Comparison of ENCODE assay signal across 1 cellular context in genomic region chr10:73246783-73247508, GRCh38.
TF ChIP-seq lines count a peak whose summit lies in the region.

A gene with protein sequence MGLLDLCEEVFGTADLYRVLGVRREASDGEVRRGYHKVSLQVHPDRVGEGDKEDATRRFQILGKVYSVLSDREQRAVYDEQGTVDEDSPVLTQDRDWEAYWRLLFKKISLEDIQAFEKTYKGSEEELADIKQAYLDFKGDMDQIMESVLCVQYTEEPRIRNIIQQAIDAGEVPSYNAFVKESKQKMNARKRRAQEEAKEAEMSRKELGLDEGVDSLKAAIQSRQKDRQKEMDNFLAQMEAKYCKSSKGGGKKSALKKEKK (minus strand): TSS chr10:73247255. CDS start chr10:73247189, 66 bp downstream.

TF ChIP-seq in HepG2, 621 proteins besides CTCF, POLR2A, EP300 and RAD21 (continued from another document and continues in another):
- TF ChIP-seq ZNF800 (CRISPR knock-in tag; IDR thresholded peaks at IDR 0.05) (0 out of 2 replicates have a peak, but pooled peaks have one; percentile 38), MXI1 (IDR thresholded peaks at IDR 0.05; ENCODE audit: borderline replicate concordance, low read depth, low read length) (peak; percentile 93; the same call in 1 of the 3 replicates), ELF1 (CRISPR knock-in tag; IDR thresholded peaks at IDR 0.05) (peak; percentile 73; the same call in 1 of the 2 replicates), SOX6 (IDR thresholded peaks at IDR 0.05) (no peak), SOX6 (CRISPR knock-in tag; IDR thresholded peaks at IDR 0.05) (peak; percentile 79), ATF7-NPFF (CRISPR knock-in tag; IDR thresholded peaks at IDR 0.05; ENCODE audit: low read depth) (peak; percentile 98), HNRNPL (IDR thresholded peaks at IDR 0.05; ENCODE audit: low read depth, low read length) (0 out of 2 replicates have a peak, but pooled peaks have one; percentile 56), ZNF468 (CRISPR knock-in tag; IDR thresholded peaks at IDR 0.05) (peak; percentile 79; the same call in 1 of the 2 replicates), MTF1 (CRISPR knock-in tag; IDR thresholded peaks at IDR 0.05) (no peak), TEAD3 (CRISPR knock-in tag; optimal IDR thresholded peaks at IDR 0.05; ENCODE audit: borderline replicate concordance) (peak; percentile 83), CBX1 (IDR thresholded peaks at IDR 0.05; ENCODE audit: low read depth) (peak; percentile 59), ZNF609 (CRISPR knock-in tag; IDR thresholded peaks at IDR 0.05; ENCODE audit: borderline replicate concordance) (peak; percentile 79), GLI4 (CRISPR knock-in tag; IDR thresholded peaks at IDR 0.05; ENCODE audit: borderline replicate concordance) (0 out of 2 replicates have a peak, but pooled peaks have one; percentile 57), TFAP4 (IDR thresholded peaks at IDR 0.05; ENCODE audit: borderline replicate concordance, low read depth) (peak; percentile 86; the same call in 1 of the 2 replicates), CENPBD1 (CRISPR knock-in tag; IDR thresholded peaks at IDR 0.05; ENCODE audit: borderline replicate concordance, low read depth) (no peak), RELA (CRISPR knock-in tag; IDR thresholded peaks at IDR 0.05) (no peak), HDAC2 (CRISPR knock-in tag; IDR thresholded peaks at IDR 0.05) (peak; percentile 64), NR2F2 (IDR thresholded peaks at IDR 0.05; ENCODE audit: borderline replicate concordance, low read depth) (0 out of 2 replicates have a peak, but pooled peaks have one; percentile 11), ZNF790 (CRISPR knock-in tag; IDR thresholded peaks at IDR 0.05; ENCODE audit: borderline replicate concordance) (no peak), ZNF496 (CRISPR knock-in tag; IDR thresholded peaks at IDR 0.05; ENCODE audit: insufficient replicate concordance) (no peak), ZSCAN29 (CRISPR knock-in tag; conservative IDR thresholded peaks at IDR 0.05) (0 out of 2 replicates have a peak, but pooled peaks have one; percentile 72), ZNF263 (CRISPR knock-in tag; IDR thresholded peaks at IDR 0.05) (peak; percentile 40; the same call in 1 of the 2 replicates), PAF1 (CRISPR knock-in tag; IDR thresholded peaks at IDR 0.05) (no peak), KDM5A (IDR thresholded peaks at IDR 0.05; ENCODE audit: borderline replicate concordance, low read length) (peak; percentile 81; the same call in 1 of the 2 replicates), ZNF460 (CRISPR knock-in tag; IDR thresholded peaks at IDR 0.05; ENCODE audit: borderline replicate concordance) (no peak), MBD4 (IDR thresholded peaks at IDR 0.05; ENCODE audit: borderline replicate concordance, low read length) (0 out of 2 replicates have a peak, but pooled peaks have one; percentile 6), ZNF619 (CRISPR knock-in tag; IDR thresholded peaks at IDR 0.05) (0 out of 2 replicates have a peak, but pooled peaks have one; percentile 54), ZNF878 (CRISPR knock-in tag; IDR thresholded peaks at IDR 0.05) (peak; percentile 97), PBX2 (CRISPR knock-in tag; IDR thresholded peaks at IDR 0.05) (no peak), ZNF33A (CRISPR knock-in tag; IDR thresholded peaks at IDR 0.05; ENCODE audit: borderline replicate concordance) (no peak)
- TF ChIP-seq, protein P1, sequence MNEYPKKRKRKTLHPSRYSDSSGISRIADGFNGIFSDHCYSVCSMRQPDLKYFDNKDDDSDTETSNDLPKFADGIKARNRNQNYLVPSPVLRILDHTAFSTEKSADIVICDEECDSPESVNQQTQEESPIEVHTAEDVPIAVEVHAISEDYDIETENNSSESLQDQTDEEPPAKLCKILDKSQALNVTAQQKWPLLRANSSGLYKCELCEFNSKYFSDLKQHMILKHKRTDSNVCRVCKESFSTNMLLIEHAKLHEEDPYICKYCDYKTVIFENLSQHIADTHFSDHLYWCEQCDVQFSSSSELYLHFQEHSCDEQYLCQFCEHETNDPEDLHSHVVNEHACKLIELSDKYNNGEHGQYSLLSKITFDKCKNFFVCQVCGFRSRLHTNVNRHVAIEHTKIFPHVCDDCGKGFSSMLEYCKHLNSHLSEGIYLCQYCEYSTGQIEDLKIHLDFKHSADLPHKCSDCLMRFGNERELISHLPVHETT (CRISPR knock-in tag; conservative IDR thresholded peaks at IDR 0.05) = peak; percentile 72; the same call in 1 of the 2 replicates
- TF ChIP-seq, protein P2, sequence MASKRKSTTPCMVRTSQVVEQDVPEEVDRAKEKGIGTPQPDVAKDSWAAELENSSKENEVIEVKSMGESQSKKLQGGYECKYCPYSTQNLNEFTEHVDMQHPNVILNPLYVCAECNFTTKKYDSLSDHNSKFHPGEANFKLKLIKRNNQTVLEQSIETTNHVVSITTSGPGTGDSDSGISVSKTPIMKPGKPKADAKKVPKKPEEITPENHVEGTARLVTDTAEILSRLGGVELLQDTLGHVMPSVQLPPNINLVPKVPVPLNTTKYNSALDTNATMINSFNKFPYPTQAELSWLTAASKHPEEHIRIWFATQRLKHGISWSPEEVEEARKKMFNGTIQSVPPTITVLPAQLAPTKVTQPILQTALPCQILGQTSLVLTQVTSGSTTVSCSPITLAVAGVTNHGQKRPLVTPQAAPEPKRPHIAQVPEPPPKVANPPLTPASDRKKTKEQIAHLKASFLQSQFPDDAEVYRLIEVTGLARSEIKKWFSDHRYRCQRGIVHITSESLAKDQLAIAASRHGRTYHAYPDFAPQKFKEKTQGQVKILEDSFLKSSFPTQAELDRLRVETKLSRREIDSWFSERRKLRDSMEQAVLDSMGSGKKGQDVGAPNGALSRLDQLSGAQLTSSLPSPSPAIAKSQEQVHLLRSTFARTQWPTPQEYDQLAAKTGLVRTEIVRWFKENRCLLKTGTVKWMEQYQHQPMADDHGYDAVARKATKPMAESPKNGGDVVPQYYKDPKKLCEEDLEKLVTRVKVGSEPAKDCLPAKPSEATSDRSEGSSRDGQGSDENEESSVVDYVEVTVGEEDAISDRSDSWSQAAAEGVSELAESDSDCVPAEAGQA (IDR thresholded peaks at IDR 0.05; ENCODE audit: low read depth) = no peak
- TF ChIP-seq, protein P2 (CRISPR knock-in tag; IDR thresholded peaks at IDR 0.05; ENCODE audit: borderline replicate concordance) = 0 out of 2 replicates have a peak, but pooled peaks have one; percentile 1
- TF ChIP-seq, protein P3, sequence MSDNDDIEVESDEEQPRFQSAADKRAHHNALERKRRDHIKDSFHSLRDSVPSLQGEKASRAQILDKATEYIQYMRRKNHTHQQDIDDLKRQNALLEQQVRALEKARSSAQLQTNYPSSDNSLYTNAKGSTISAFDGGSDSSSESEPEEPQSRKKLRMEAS (IDR thresholded peaks at IDR 0.05) = peak; percentile 87
- TF ChIP-seq, protein P4, sequence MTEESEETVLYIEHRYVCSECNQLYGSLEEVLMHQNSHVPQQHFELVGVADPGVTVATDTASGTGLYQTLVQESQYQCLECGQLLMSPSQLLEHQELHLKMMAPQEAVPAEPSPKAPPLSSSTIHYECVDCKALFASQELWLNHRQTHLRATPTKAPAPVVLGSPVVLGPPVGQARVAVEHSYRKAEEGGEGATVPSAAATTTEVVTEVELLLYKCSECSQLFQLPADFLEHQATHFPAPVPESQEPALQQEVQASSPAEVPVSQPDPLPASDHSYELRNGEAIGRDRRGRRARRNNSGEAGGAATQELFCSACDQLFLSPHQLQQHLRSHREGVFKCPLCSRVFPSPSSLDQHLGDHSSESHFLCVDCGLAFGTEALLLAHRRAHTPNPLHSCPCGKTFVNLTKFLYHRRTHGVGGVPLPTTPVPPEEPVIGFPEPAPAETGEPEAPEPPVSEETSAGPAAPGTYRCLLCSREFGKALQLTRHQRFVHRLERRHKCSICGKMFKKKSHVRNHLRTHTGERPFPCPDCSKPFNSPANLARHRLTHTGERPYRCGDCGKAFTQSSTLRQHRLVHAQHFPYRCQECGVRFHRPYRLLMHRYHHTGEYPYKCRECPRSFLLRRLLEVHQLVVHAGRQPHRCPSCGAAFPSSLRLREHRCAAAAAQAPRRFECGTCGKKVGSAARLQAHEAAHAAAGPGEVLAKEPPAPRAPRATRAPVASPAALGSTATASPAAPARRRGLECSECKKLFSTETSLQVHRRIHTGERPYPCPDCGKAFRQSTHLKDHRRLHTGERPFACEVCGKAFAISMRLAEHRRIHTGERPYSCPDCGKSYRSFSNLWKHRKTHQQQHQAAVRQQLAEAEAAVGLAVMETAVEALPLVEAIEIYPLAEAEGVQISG (CRISPR knock-in tag; IDR thresholded peaks at IDR 0.05) = peak; percentile 88
- TF ChIP-seq, protein P5, sequence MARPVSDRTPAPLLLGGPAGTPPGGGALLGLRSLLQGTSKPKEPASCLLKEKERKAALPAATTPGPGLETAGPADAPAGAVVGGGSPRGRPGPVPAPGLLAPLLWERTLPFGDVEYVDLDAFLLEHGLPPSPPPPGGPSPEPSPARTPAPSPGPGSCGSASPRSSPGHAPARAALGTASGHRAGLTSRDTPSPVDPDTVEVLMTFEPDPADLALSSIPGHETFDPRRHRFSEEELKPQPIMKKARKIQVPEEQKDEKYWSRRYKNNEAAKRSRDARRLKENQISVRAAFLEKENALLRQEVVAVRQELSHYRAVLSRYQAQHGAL (CRISPR knock-in tag; IDR thresholded peaks at IDR 0.05; ENCODE audit: not compliant biosample characterization) = no peak
